8 cellular contexts compared by ENCODE assay signal in genomic region chr2:144330951-144331651, GRCh38.
A peak's percentile ranks its signal among the peaks of the same experiment; 100 is the strongest.
DNase-seq lines count a peak whose midpoint lies in the region; ATAC-seq lines count a peak whose summit lies in the region.

No MANE protein-coding gene starts in this region.

- CTCF ChIA-PET in activated CD8-positive, alpha-beta memory T cell treated with anti-CD3 and anti-CD28 coated beads, Interleukin-2, amount 10 ng/mL, durations not matched to agents 7 days and 5 days (lab: Charles Lee) = interaction anchor here (0.7 to 1.7 kb wide), 5 partner anchors 20 to 189 kb away, joined by 3 to 7 read pairs (median 6); partner anchors contain the start of gene ZEB2
- CTCF ChIA-PET in T-cell (lab: Charles Lee) = interaction anchor here in 1 of 2 donors (0.8 kb wide), 1 partner anchor 178 kb away, joined by 3 read pairs; no protein-coding TSS in a partner anchor

- H3K27me3 Mint-ChIP-seq in activated CD8-positive, alpha-beta memory T cell treated with anti-CD3 and anti-CD28 coated beads, Interleukin-2, amount 10 ng/mL, durations not matched to agents 7 days and 5 days = no peaks in the 10 kb centered on the region
- H3K27me3 Mint-ChIP-seq in T-cell = no peaks in the 10 kb centered on the region
- H3K27me3 Mint-ChIP-seq in dendritic cell treated with granulocyte-macrophage colony-stimulating factor and Interleukin-4, amounts not matched to agents 40 ng/mL and 50 ng/mL, for 4 days = peaks cover 9% of the 10 kb centered on the region
- no peaks in the 10 kb centered on the region for H3K27me3 Mint-ChIP-seq in naive B cell

- no peak for ATAC-seq in activated CD8-positive, alpha-beta memory T cell treated with anti-CD3 and anti-CD28 coated beads, Interleukin-2, amount 10 ng/mL, durations not matched to agents 7 days and 5 days
- no peak for ATAC-seq in T-cell (replicated peaks in 1 of 4)
- ATAC-seq in naive B cell (ENCODE audit: low read depth in 2 of 2) = no peak
- ATAC-seq in GM19467 (IDR thresholded peaks at IDR 0.05; ENCODE audit: unreplicated experiment) = no peak

- peaks cover 48% of the 10 kb centered on the region for H3K4me1 Mint-ChIP-seq in activated CD8-positive, alpha-beta memory T cell treated with anti-CD3 and anti-CD28 coated beads, Interleukin-2, amount 10 ng/mL, durations not matched to agents 7 days and 5 days
- peaks cover 32 to 49% (median 42%) of the 10 kb centered on the region in 3 donors for H3K4me1 Mint-ChIP-seq in T-cell
- peaks cover 25% of the 10 kb centered on the region for H3K4me1 Mint-ChIP-seq in dendritic cell treated with granulocyte-macrophage colony-stimulating factor and Interleukin-4, amounts not matched to agents 40 ng/mL and 50 ng/mL, for 4 days (ENCODE audit: low read depth)
- H3K4me1 Mint-ChIP-seq in naive B cell = peaks cover 20 to 26% (median 24%) of the 10 kb centered on the region in 3 donors

- DNase-seq in activated CD8-positive, alpha-beta memory T cell treated with anti-CD3 and anti-CD28 coated beads, Interleukin-2, amount 10 ng/mL, durations not matched to agents 7 days and 5 days = no peak
- DNase-seq in activated CD8-positive, alpha-beta memory T cell treated with anti-CD3 and anti-CD28 coated beads for 24 hours = no peak
- DNase-seq in T-cell (peak in 1 of 34 experiments; percentile 7), naive B cell (peak; percentile 14), NCI-H1436 (lab: John Stamatoyannopoulos, UW) (no peak), GM03348 (ENCODE audit: low spot score) (no peak)

- peak overlapping the region; percentile 93 for H3K27ac Mint-ChIP-seq in activated CD8-positive, alpha-beta memory T cell treated with anti-CD3 and anti-CD28 coated beads, Interleukin-2, amount 10 ng/mL, durations not matched to agents 7 days and 5 days
- H3K27ac Mint-ChIP-seq in T-cell (peak overlapping the region; percentile 82 to 87), naive B cell (peak overlapping the region; percentile 18 to 93 (median 87))
- H3K27ac Mint-ChIP-seq in dendritic cell treated with granulocyte-macrophage colony-stimulating factor and Interleukin-4, amounts not matched to agents 40 ng/mL and 50 ng/mL, for 4 days = peak overlapping the region; percentile 88

- intact Hi-C loops in dendritic cell treated with granulocyte-macrophage colony-stimulating factor and Interleukin-4, amounts not matched to agents 40 ng/mL and 50 ng/mL, for 4 days (cut with micrococcal nuclease) = loop anchor here (5.0 kb wide), 2 partner anchors 51 to 189 kb away; no protein-coding TSS in a partner anchor

- H3K4me3 Mint-ChIP-seq in activated CD8-positive, alpha-beta memory T cell treated with anti-CD3 and anti-CD28 coated beads, Interleukin-2, amount 10 ng/mL, durations not matched to agents 7 days and 5 days = peak overlapping the region; percentile 90
- H3K4me3 Mint-ChIP-seq in T-cell (peak overlapping the region; percentile 89 to 91 (median 90)), naive B cell (peak overlapping the region; percentile 87 to 96 (median 91))
- peak overlapping the region; percentile 89 for H3K4me3 Mint-ChIP-seq in dendritic cell treated with granulocyte-macrophage colony-stimulating factor and Interleukin-4, amounts not matched to agents 40 ng/mL and 50 ng/mL, for 4 days

- POLR2A ChIA-PET in T-cell (lab: Charles Lee) = interaction anchor here (0.6 to 1.0 kb wide), 3 partner anchors 9 to 81 kb away, joined by 3 to 4 read pairs (median 4); no protein-coding TSS in a partner anchor

- H3K36me3 Mint-ChIP-seq in activated CD8-positive, alpha-beta memory T cell treated with anti-CD3 and anti-CD28 coated beads, Interleukin-2, amount 10 ng/mL, durations not matched to agents 7 days and 5 days = peaks cover 26% of the 10 kb centered on the region
- H3K36me3 Mint-ChIP-seq in T-cell (peaks cover 14% of the 10 kb centered on the region), naive B cell (no peaks in the 10 kb centered on the region)
- peaks cover 22% of the 10 kb centered on the region for H3K36me3 Mint-ChIP-seq in dendritic cell treated with granulocyte-macrophage colony-stimulating factor and Interleukin-4, amounts not matched to agents 40 ng/mL and 50 ng/mL, for 4 days (ENCODE audit: low read depth)

- H3K9me3 Mint-ChIP-seq in activated CD8-positive, alpha-beta memory T cell treated with anti-CD3 and anti-CD28 coated beads, Interleukin-2, amount 10 ng/mL, durations not matched to agents 7 days and 5 days (ENCODE audit: low read depth) = no peaks in the 10 kb centered on the region
- no peaks in the 10 kb centered on the region for H3K9me3 Mint-ChIP-seq in T-cell
- no peaks in the 10 kb centered on the region for H3K9me3 Mint-ChIP-seq in dendritic cell treated with granulocyte-macrophage colony-stimulating factor and Interleukin-4, amounts not matched to agents 40 ng/mL and 50 ng/mL, for 4 days
- H3K9me3 Mint-ChIP-seq in naive B cell = no peaks in the 10 kb centered on the region
